In genomic region chr5:59685806-59686205, GRCh38 we compare ENCODE assay signal across 13 cellular contexts.
A peak's percentile ranks its signal among the peaks of the same experiment; 100 is the strongest.
DNase-seq lines count a peak whose midpoint lies in the region; ATAC-seq, FAIRE-seq and TF ChIP-seq lines count a peak whose summit lies in the region.
"Had no signal": no experiment of that assay in that cellular context is flagged by ENCODE, and none has a peak within 500 bp of the region (broad histone marks: within the 10 kb centered on the region; RNA-seq: fewer than 3 reads in every experiment).

No MANE protein-coding gene starts in this region.

- no peaks in the 10 kb centered on the region for H3K4me1 Mint-ChIP-seq in activated CD4-positive, alpha-beta memory T cell treated with anti-CD3 and anti-CD28 coated beads, Interleukin-2, amount 10 ng/mL, durations not matched to agents 7 days and 5 days
- H3K4me1 Mint-ChIP-seq in activated CD4-positive, alpha-beta memory T cell treated with anti-CD3 and anti-CD28 coated beads for 36 hours (ENCODE audit: low read depth): no peaks in the 10 kb centered on the region
- H3K4me1 Mint-ChIP-seq: CD8-positive, alpha-beta memory T cell had no signal

- POLR2A ChIA-PET in activated CD4-positive, alpha-beta memory T cell treated with anti-CD3 and anti-CD28 coated beads, Interleukin-2, amount 10 ng/mL, durations not matched to agents 7 days and 5 days (lab: Charles Lee): no interaction called here
- POLR2A ChIA-PET in activated CD4-positive, alpha-beta memory T cell treated with anti-CD3 and anti-CD28 coated beads for 36 hours (lab: Charles Lee): no interaction called here

- no peak overlapping the region for H3K4me3 ChIP-seq in fibroblast of pulmonary artery (replicated peaks; ENCODE audit: low read depth, low read length)
- H3K4me3 ChIP-seq: HAP-1 had no signal

- peaks cover 10% of the 10 kb centered on the region for H3K27me3 Mint-ChIP-seq in activated CD4-positive, alpha-beta memory T cell treated with anti-CD3 and anti-CD28 coated beads, Interleukin-2, amount 10 ng/mL, durations not matched to agents 7 days and 5 days
- peaks cover 5% of the 10 kb centered on the region for H3K27me3 Mint-ChIP-seq in activated CD4-positive, alpha-beta memory T cell treated with anti-CD3 and anti-CD28 coated beads for 36 hours
- H3K27me3 Mint-ChIP-seq: CD8-positive, alpha-beta memory T cell had no signal

- TF ChIP-seq CTCF in fibroblast of pulmonary artery (IDR thresholded peaks at IDR 0.05; ENCODE audit: low read length, missing control alignments): no peak

- peak; percentile 77 for ATAC-seq in GM21381 (IDR thresholded peaks at IDR 0.05; ENCODE audit: unreplicated experiment)
- ATAC-seq in HG03432 (IDR thresholded peaks at IDR 0.05; ENCODE audit: unreplicated experiment): peak; percentile 87
- ATAC-seq in left colon: no peak

- no peak overlapping the region for H3K4me3 Mint-ChIP-seq in activated CD4-positive, alpha-beta memory T cell treated with anti-CD3 and anti-CD28 coated beads, Interleukin-2, amount 10 ng/mL, durations not matched to agents 7 days and 5 days
- no peak overlapping the region for H3K4me3 Mint-ChIP-seq in activated CD4-positive, alpha-beta memory T cell treated with anti-CD3 and anti-CD28 coated beads for 36 hours
- H3K4me3 Mint-ChIP-seq: CD8-positive, alpha-beta memory T cell had no signal

- no peak for DNase-seq in GM12891 (ENCODE audit: insufficient read length, low spot score)
- peak; percentile 32 for DNase-seq in fibroblast of pulmonary artery (ENCODE audit: low read depth)
- no peak for DNase-seq in activated CD4-positive, alpha-beta memory T cell treated with anti-CD3 and anti-CD28 coated beads, Interleukin-2, amount 10 ng/mL, durations not matched to agents 7 days and 5 days
- no peak for DNase-seq in activated CD4-positive, alpha-beta memory T cell treated with anti-CD3 and anti-CD28 coated beads for 36 hours
- no peak for DNase-seq in HT-29 (ENCODE audit: low spot score)
- no peak for DNase-seq in left colon
- DNase-seq: CD8-positive, alpha-beta memory T cell; NCI-H2107; T1000; trophoblast cell had no signal

- CTCF ChIA-PET in activated CD4-positive, alpha-beta memory T cell treated with anti-CD3 and anti-CD28 coated beads, Interleukin-2, amount 10 ng/mL, durations not matched to agents 7 days and 5 days (lab: Charles Lee): interaction anchor here (1.1 kb wide), 1 partner anchor 12 kb away, joined by 3 read pairs; no protein-coding TSS in a partner anchor
- CTCF ChIA-PET in activated CD4-positive, alpha-beta memory T cell treated with anti-CD3 and anti-CD28 coated beads for 36 hours (lab: Charles Lee): no interaction called here

- no peak for TF ChIP-seq POLR2A in GM12891 (IDR thresholded peaks at IDR 0.05; ENCODE audit: low read depth, low read length)

- no peaks in the 10 kb centered on the region for H3K9me3 Mint-ChIP-seq in activated CD4-positive, alpha-beta memory T cell treated with anti-CD3 and anti-CD28 coated beads, Interleukin-2, amount 10 ng/mL, durations not matched to agents 7 days and 5 days
- no peaks in the 10 kb centered on the region for H3K9me3 Mint-ChIP-seq in activated CD4-positive, alpha-beta memory T cell treated with anti-CD3 and anti-CD28 coated beads for 36 hours

- intact Hi-C loops in activated CD4-positive, alpha-beta memory T cell treated with anti-CD3 and anti-CD28 coated beads for 36 hours (cut with micrococcal nuclease): no loop called here
- intact Hi-C loops in left colon (cut with DNase I, micrococcal nuclease): no loop called here

- H3K27ac Mint-ChIP-seq in activated CD4-positive, alpha-beta memory T cell treated with anti-CD3 and anti-CD28 coated beads, Interleukin-2, amount 10 ng/mL, durations not matched to agents 7 days and 5 days: no peak overlapping the region
- no peak overlapping the region for H3K27ac Mint-ChIP-seq in activated CD4-positive, alpha-beta memory T cell treated with anti-CD3 and anti-CD28 coated beads for 36 hours
- H3K27ac Mint-ChIP-seq: CD8-positive, alpha-beta memory T cell had no signal

- peak; percentile 41 for FAIRE-seq in GM12891 (lab: Jason Lieb, UNC)

- H3K36me3 Mint-ChIP-seq in activated CD4-positive, alpha-beta memory T cell treated with anti-CD3 and anti-CD28 coated beads, Interleukin-2, amount 10 ng/mL, durations not matched to agents 7 days and 5 days (ENCODE audit: low read depth): no peaks in the 10 kb centered on the region
- no peaks in the 10 kb centered on the region for H3K36me3 Mint-ChIP-seq in activated CD4-positive, alpha-beta memory T cell treated with anti-CD3 and anti-CD28 coated beads for 36 hours
- H3K36me3 Mint-ChIP-seq: CD8-positive, alpha-beta memory T cell had no signal

TF ChIP-seq in GM12891, 5 proteins besides CTCF, POLR2A, EP300 and RAD21:
- TF ChIP-seq POLR2AphosphoS5 (IDR thresholded peaks at IDR 0.05; ENCODE audit: low read depth, low read length) (no peak), PAX5 (IDR thresholded peaks at IDR 0.05; ENCODE audit: insufficient read depth, low read length, severe bottlenecking) (no peak), POU2F2 (IDR thresholded peaks at IDR 0.05; ENCODE audit: low read depth, low read length) (no peak), TAF1 (IDR thresholded peaks at IDR 0.05; ENCODE audit: low read depth, low read length) (no peak), SPI1 (IDR thresholded peaks at IDR 0.05; ENCODE audit: low read depth, low read length) (no peak)
